1 cellular context compared by ENCODE assay signal in genomic region chr10:79415736-79416577, GRCh38.
A peak's percentile ranks its signal among the peaks of the same experiment; 100 is the strongest.
TF ChIP-seq lines count a peak whose summit lies in the region.

No MANE protein-coding gene starts in this region.

TF ChIP-seq in K562, 482 proteins besides CTCF, POLR2A, EP300 and RAD21:
- TF ChIP-seq TCF3 (CRISPR knock-in tag; IDR thresholded peaks at IDR 0.05) (peak; percentile 44; the same call in 1 of the 2 replicates), MYBL2 (IDR thresholded peaks at IDR 0.05; ENCODE audit: low read depth) (no peak), MYBL2 (CRISPR knock-in tag; IDR thresholded peaks at IDR 0.05; ENCODE audit: borderline replicate concordance) (no peak), NRF1 (conservative IDR thresholded peaks at IDR 0.05 in 1 of 2, IDR thresholded peaks at IDR 0.05 in 1 of 2) (0 out of 4 replicates have a peak, but pooled peaks have one; percentile 21 to 30), ZBTB34 (CRISPR knock-in tag; IDR thresholded peaks at IDR 0.05) (no peak), ZNF583 (CRISPR knock-in tag; IDR thresholded peaks at IDR 0.05) (no peak), PYGO2 (tag; IDR thresholded peaks at IDR 0.05) (no peak), L3MBTL2 (IDR thresholded peaks at IDR 0.05) (no peak), ZSCAN32 (CRISPR knock-in tag; IDR thresholded peaks at IDR 0.05) (no peak), MCM7 (IDR thresholded peaks at IDR 0.05) (no peak), ZNF57 (CRISPR knock-in tag; IDR thresholded peaks at IDR 0.05) (no peak), POU5F1 (IDR thresholded peaks at IDR 0.05; ENCODE audit: borderline replicate concordance, low read depth, low read length, partially characterized antibody) (no peak), ESRRA (IDR thresholded peaks at IDR 0.05; ENCODE audit: borderline replicate concordance, low read depth) (peak; percentile 96), KAT7 (CRISPR knock-in tag; IDR thresholded peaks at IDR 0.05; ENCODE audit: borderline replicate concordance) (no peak), USF1 (CRISPR knock-in tag; IDR thresholded peaks at IDR 0.05) (no peak), ZNF644 (tag; IDR thresholded peaks at IDR 0.05; ENCODE audit: low read depth) (no peak), ATF4 (CRISPR knock-in tag; IDR thresholded peaks at IDR 0.05) (no peak)
- TF ChIP-seq, protein P1, sequence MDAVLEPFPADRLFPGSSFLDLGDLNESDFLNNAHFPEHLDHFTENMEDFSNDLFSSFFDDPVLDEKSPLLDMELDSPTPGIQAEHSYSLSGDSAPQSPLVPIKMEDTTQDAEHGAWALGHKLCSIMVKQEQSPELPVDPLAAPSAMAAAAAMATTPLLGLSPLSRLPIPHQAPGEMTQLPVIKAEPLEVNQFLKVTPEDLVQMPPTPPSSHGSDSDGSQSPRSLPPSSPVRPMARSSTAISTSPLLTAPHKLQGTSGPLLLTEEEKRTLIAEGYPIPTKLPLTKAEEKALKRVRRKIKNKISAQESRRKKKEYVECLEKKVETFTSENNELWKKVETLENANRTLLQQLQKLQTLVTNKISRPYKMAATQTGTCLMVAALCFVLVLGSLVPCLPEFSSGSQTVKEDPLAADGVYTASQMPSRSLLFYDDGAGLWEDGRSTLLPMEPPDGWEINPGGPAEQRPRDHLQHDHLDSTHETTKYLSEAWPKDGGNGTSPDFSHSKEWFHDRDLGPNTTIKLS (IDR thresholded peaks at IDR 0.05; ENCODE audit: borderline replicate concordance, low read depth) = no peak
- TF ChIP-seq, protein P2, sequence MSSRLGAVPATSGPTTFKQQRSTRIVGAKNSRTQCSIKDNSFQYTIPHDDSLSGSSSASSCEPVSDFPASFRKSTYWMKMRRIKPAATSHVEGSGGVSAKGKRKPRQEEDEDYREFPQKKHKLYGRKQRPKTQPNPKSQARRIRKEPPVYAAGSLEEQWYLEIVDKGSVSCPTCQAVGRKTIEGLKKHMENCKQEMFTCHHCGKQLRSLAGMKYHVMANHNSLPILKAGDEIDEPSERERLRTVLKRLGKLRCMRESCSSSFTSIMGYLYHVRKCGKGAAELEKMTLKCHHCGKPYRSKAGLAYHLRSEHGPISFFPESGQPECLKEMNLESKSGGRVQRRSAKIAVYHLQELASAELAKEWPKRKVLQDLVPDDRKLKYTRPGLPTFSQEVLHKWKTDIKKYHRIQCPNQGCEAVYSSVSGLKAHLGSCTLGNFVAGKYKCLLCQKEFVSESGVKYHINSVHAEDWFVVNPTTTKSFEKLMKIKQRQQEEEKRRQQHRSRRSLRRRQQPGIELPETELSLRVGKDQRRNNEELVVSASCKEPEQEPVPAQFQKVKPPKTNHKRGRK (tag; IDR thresholded peaks at IDR 0.05) = no peak
- TF ChIP-seq, protein P3, sequence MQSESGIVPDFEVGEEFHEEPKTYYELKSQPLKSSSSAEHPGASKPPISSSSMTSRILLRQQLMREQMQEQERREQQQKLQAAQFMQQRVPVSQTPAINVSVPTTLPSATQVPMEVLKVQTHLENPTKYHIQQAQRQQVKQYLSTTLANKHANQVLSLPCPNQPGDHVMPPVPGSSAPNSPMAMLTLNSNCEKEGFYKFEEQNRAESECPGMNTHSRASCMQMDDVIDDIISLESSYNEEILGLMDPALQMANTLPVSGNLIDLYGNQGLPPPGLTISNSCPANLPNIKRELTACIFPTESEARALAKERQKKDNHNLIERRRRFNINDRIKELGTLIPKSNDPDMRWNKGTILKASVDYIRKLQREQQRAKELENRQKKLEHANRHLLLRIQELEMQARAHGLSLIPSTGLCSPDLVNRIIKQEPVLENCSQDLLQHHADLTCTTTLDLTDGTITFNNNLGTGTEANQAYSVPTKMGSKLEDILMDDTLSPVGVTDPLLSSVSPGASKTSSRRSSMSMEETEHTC (IDR thresholded peaks at IDR 0.05) = no peak
- TF ChIP-seq, protein P4, sequence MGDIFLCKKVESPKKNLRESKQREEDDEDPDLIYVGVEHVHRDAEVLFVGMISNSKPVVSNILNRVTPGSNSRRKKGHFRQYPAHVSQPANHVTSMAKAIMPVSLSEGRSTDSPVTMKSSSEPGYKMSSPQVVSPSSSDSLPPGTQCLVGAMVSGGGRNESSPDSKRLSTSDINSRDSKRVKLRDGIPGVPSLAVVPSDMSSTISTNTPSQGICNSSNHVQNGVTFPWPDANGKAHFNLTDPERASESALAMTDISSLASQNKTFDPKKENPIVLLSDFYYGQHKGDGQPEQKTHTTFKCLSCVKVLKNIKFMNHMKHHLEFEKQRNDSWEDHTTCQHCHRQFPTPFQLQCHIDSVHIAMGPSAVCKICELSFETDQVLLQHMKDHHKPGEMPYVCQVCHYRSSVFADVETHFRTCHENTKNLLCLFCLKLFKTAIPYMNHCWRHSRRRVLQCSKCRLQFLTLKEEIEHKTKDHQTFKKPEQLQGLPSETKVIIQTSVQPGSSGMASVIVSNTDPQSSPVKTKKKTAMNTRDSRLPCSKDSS (IDR thresholded peaks at IDR 0.05; ENCODE audit: low read depth, partially characterized antibody) = no peak
